9 cellular contexts compared by ENCODE assay signal in genomic region chr6:41092421-41093140, GRCh38. TPM values are rescaled to one million over a fixed set of nuclear protein-coding genes. Genes with fewer than 3 reads are reported as not detected.
DNase-seq lines count a peak whose midpoint lies in the region; ATAC-seq, FAIRE-seq and TF ChIP-seq lines count a peak whose summit lies in the region.
"Had no signal": no experiment of that assay in that cellular context is flagged by ENCODE, and none has a peak within 500 bp of the region (broad histone marks: within the 10 kb centered on the region; RNA-seq: fewer than 3 reads in every experiment).

No MANE protein-coding gene starts in this region.

- peak in 1 of 3 donors; percentile 45 for ATAC-seq in natural killer cell
- ATAC-seq in natural killer cell treated with Interleukin-12 subunit alpha and Interleukin-12 subunit beta and Interleukin-15 and Interleukin-18, amount 100 ng/mL, for 72 hours: no peak
- ATAC-seq in HG03108 (IDR thresholded peaks at IDR 0.05; ENCODE audit: unreplicated experiment): no peak
- ATAC-seq in GM19035 (IDR thresholded peaks at IDR 0.05; ENCODE audit: unreplicated experiment): no peak
- ATAC-seq in GM19455 (IDR thresholded peaks at IDR 0.05; ENCODE audit: unreplicated experiment): no peak

- no peaks in the 10 kb centered on the region for H3K27me3 ChIP-seq in H1 (replicated peaks in 1 of 4; ENCODE audit: control insufficient read depth in 3 of 4, extremely low read depth in 1 of 4, insufficient read depth in 3 of 4, low read length in 3 of 4)

- H3K4me1 Mint-ChIP-seq in natural killer cell: no peaks in the 10 kb centered on the region
- H3K4me1 Mint-ChIP-seq in natural killer cell treated with Interleukin-12 subunit alpha and Interleukin-12 subunit beta and Interleukin-15 and Interleukin-18, amount 100 ng/mL, for 72 hours (ENCODE audit: low read depth in 2 of 2): peaks cover 0 to 10% of the 10 kb centered on the region in 2 donors
- peaks cover 5% of the 10 kb centered on the region for H3K4me1 Mint-ChIP-seq in nephron progenitor cell

- H4K91ac ChIP-seq in H1 (replicated peaks; ENCODE audit: insufficient read length, low read length): no peak overlapping the region

- no peak overlapping the region for H3K4me2 ChIP-seq in H1 (ENCODE audit: insufficient read depth in 1 of 2, low read depth in 2 of 2, low read length in 2 of 2)

- H3K79me2 ChIP-seq in H1 (ENCODE audit: control insufficient read depth in 1 of 2, insufficient read depth in 2 of 2, low read length in 2 of 2): no peaks in the 10 kb centered on the region

- H3K27ac Mint-ChIP-seq in natural killer cell (no peak overlapping the region), nephron progenitor cell (no peak overlapping the region)
- no peak overlapping the region for H3K27ac Mint-ChIP-seq in natural killer cell treated with Interleukin-12 subunit alpha and Interleukin-12 subunit beta and Interleukin-15 and Interleukin-18, amount 100 ng/mL, for 72 hours
- H3K27ac Mint-ChIP-seq: dendritic cell treated with granulocyte-macrophage colony-stimulating factor and Interleukin-4, amounts not matched to agents 40 ng/mL and 50 ng/mL, for 4 days had no signal

- H3K4me1 ChIP-seq in H1 (replicated peaks in 1 of 4; ENCODE audit: control insufficient read depth in 3 of 4, insufficient read depth in 4 of 4, low read length in 3 of 4): no peaks in the 10 kb centered on the region

- H3K9ac ChIP-seq in H1 (replicated peaks in 1 of 4; ENCODE audit: extremely low read depth in 1 of 4, low read depth in 3 of 4, low read length in 3 of 4): no peak overlapping the region

- H2BK120ac ChIP-seq in H1 (replicated peaks; ENCODE audit: low read depth, low read length): no peak overlapping the region

- H3K23ac ChIP-seq in H1 (ENCODE audit: insufficient read length): no peak overlapping the region

- H3K23me2 ChIP-seq in H1 (ENCODE audit: low read depth, low read length): no peaks in the 10 kb centered on the region

- intact Hi-C loops in natural killer cell (cut with micrococcal nuclease): loop anchor here (1.0 kb wide), 1 partner anchor 226 kb away; no protein-coding TSS in a partner anchor

- POLR2A ChIA-PET in H1 (lab: Charles Lee; ENCODE audit: partially characterized antibody): no interaction called here

- H2AK5ac ChIP-seq in H1 (ENCODE audit: low read depth, low read length): no peak overlapping the region

- no peak overlapping the region for H4K8ac ChIP-seq in H1 (ENCODE audit: extremely low read depth, insufficient read depth, low read length)

- H3K4me3 Mint-ChIP-seq in natural killer cell (no peak overlapping the region), nephron progenitor cell (no peak overlapping the region)
- H3K4me3 Mint-ChIP-seq in natural killer cell treated with Interleukin-12 subunit alpha and Interleukin-12 subunit beta and Interleukin-15 and Interleukin-18, amount 100 ng/mL, for 72 hours: no peak overlapping the region
- H3K4me3 Mint-ChIP-seq: dendritic cell treated with granulocyte-macrophage colony-stimulating factor and Interleukin-4, amounts not matched to agents 40 ng/mL and 50 ng/mL, for 4 days had no signal

- no peak for FAIRE-seq in H1 (lab: Jason Lieb, UNC)

- no peaks in the 10 kb centered on the region for H3K79me1 ChIP-seq in H1 (ENCODE audit: low read depth, low read length)

- no peaks in the 10 kb centered on the region for H3K27me3 Mint-ChIP-seq in natural killer cell (ENCODE audit: low read depth in 2 of 2)
- no peaks in the 10 kb centered on the region for H3K27me3 Mint-ChIP-seq in natural killer cell treated with Interleukin-12 subunit alpha and Interleukin-12 subunit beta and Interleukin-15 and Interleukin-18, amount 100 ng/mL, for 72 hours
- no peaks in the 10 kb centered on the region for H3K27me3 Mint-ChIP-seq in nephron progenitor cell (ENCODE audit: low read depth, poor library complexity)
- H3K27me3 Mint-ChIP-seq: dendritic cell treated with granulocyte-macrophage colony-stimulating factor and Interleukin-4, amounts not matched to agents 40 ng/mL and 50 ng/mL, for 4 days had no signal

- H2AFZ ChIP-seq in H1 (ENCODE audit: low read length): no peak overlapping the region

- H3K18ac ChIP-seq in H1 (ENCODE audit: extremely low read depth, low read length): no peak overlapping the region

- no peak overlapping the region for H2BK15ac ChIP-seq in H1 (ENCODE audit: low read length)

- H3K9me3 Mint-ChIP-seq in natural killer cell: no peaks in the 10 kb centered on the region
- no peaks in the 10 kb centered on the region for H3K9me3 Mint-ChIP-seq in natural killer cell treated with Interleukin-12 subunit alpha and Interleukin-12 subunit beta and Interleukin-15 and Interleukin-18, amount 100 ng/mL, for 72 hours
- no peaks in the 10 kb centered on the region for H3K9me3 Mint-ChIP-seq in nephron progenitor cell
- H3K9me3 Mint-ChIP-seq: dendritic cell treated with granulocyte-macrophage colony-stimulating factor and Interleukin-4, amounts not matched to agents 40 ng/mL and 50 ng/mL, for 4 days had no signal

- no peak overlapping the region for H3K27ac ChIP-seq in H1 (ENCODE audit: low read depth, low read length)

- H3K14ac ChIP-seq in H1 (ENCODE audit: insufficient read length): no peak overlapping the region

- DNase-seq in natural killer cell (no peak), NCI-H2196 treated with DMSO at 0.1 percent for 48 hours (lab: John Stamatoyannopoulos, UW; ENCODE audit: unreplicated experiment) (peak; percentile 12), H1 (ENCODE audit: low read depth in 1 of 2, low spot score in 2 of 2) (no peak), nephron progenitor cell (no peak)
- DNase-seq in natural killer cell treated with Interleukin-12 subunit alpha and Interleukin-12 subunit beta and Interleukin-15 and Interleukin-18, amount 100 ng/mL, for 72 hours (ENCODE audit: low spot score): no peak

- H4K5ac ChIP-seq in H1 (ENCODE audit: insufficient read length, low read depth, low read length): no peak overlapping the region

- TF ChIP-seq EP300 in H1 (IDR thresholded peaks at IDR 0.05; ENCODE audit: borderline replicate concordance in 1 of 2, low read depth in 2 of 2, low read length in 2 of 2): no peak

- peaks cover 37 to 91% (median 72%) of the 10 kb centered on the region in 4 experiments for H3K36me3 ChIP-seq in H1 (ENCODE audit: control insufficient read depth in 2 of 4, insufficient read depth in 4 of 4, low read length in 3 of 4)

- no peak overlapping the region for H3K4me3 ChIP-seq in H1 (ENCODE audit: extremely low read depth in 1 of 4, insufficient read depth in 2 of 4, low read depth in 3 of 4, low read length in 4 of 4)

- H2BK12ac ChIP-seq in H1 (ENCODE audit: low read depth, low read length): no peak overlapping the region

- no peak overlapping the region for H2BK20ac ChIP-seq in H1 (ENCODE audit: low read length)

- TF ChIP-seq CTCF in natural killer cell (IDR thresholded peaks at IDR 0.05) (peak; percentile 27), H1 (IDR thresholded peaks at IDR 0.05; ENCODE audit: control extremely low read depth in 1 of 3, insufficient read depth in 1 of 3, low read depth in 1 of 3, low read length in 3 of 3) (peak in 2 of 3 experiments; percentile 5 to 6; a peak in 2 of 4 replicates), nephron progenitor cell (IDR thresholded peaks at IDR 0.05) (no peak)

- 88% methylated on average over 4 of the region's 4 CpGs; no CpG with 5 or more reads in 1 of the 2 experiments for WGBS in H1 (ENCODE audit: extremely low coverage in 1 of 2, insufficient coverage in 1 of 2, insufficient read length in 1 of 2, insufficient replicate concordance in 2 of 2, low coverage in 1 of 2, low lambda C conversion rate in 2 of 2, missing lambda C conversion rate in 1 of 2), 2 experiments

- H3K56ac ChIP-seq in H1 (replicated peaks; ENCODE audit: insufficient read length, low read depth, low read length): no peak overlapping the region

- H3K4ac ChIP-seq in H1 (replicated peaks; ENCODE audit: insufficient read length, low read depth, low read length): no peak overlapping the region

- H3K36me3 Mint-ChIP-seq in natural killer cell: peaks cover 40% of the 10 kb centered on the region
- peaks cover 43% of the 10 kb centered on the region for H3K36me3 Mint-ChIP-seq in natural killer cell treated with Interleukin-12 subunit alpha and Interleukin-12 subunit beta and Interleukin-15 and Interleukin-18, amount 100 ng/mL, for 72 hours
- H3K36me3 Mint-ChIP-seq in nephron progenitor cell (ENCODE audit: low read depth): peaks cover 79% of the 10 kb centered on the region

- H4K20me1 ChIP-seq in H1 (replicated peaks in 1 of 2; ENCODE audit: control insufficient read depth in 1 of 2, insufficient read depth in 2 of 2, low read length in 2 of 2): peaks cover 3 to 9% of the 10 kb centered on the region in 2 experiments

- no peak overlapping the region for H2BK5ac ChIP-seq in H1 (ENCODE audit: low read depth, low read length)

- no peak; a peak in 2 of 4 replicates for TF ChIP-seq RAD21 in H1 (IDR thresholded peaks at IDR 0.05 in 1 of 2, conservative IDR thresholded peaks at IDR 0.05 in 1 of 2; ENCODE audit: low read depth in 2 of 2, low read length in 2 of 2)

- CTCF ChIA-PET in H1 (lab: Charles Lee; ENCODE audit: partially characterized antibody): interaction anchor here (0.7 to 2.1 kb wide), 13 partner anchors 7 to 242 kb away, joined by 3 to 8 read pairs (median 4); no protein-coding TSS in a partner anchor

- no peaks in the 10 kb centered on the region for H3K9me3 ChIP-seq in H1 (ENCODE audit: insufficient read depth in 2 of 2, low read depth in 1 of 2, low read length in 1 of 2)

- TF ChIP-seq POLR2A in H1 (IDR thresholded peaks at IDR 0.05; ENCODE audit: control extremely low read depth in 1 of 2, low read depth in 2 of 2, low read length in 2 of 2): no peak

RNA-seq across cellular contexts. Expression of gene NFYA, which starts 19.8 kb away (rescaled TPM):
- 10 to 100 TPM; 27.5 to 33.1 (median 33.0) TPM for total RNA-seq in natural killer cell
- 10 to 100 TPM; 21.6 to 27.7 TPM for total RNA-seq in natural killer cell treated with Interleukin-12 subunit alpha and Interleukin-12 subunit beta and Interleukin-15 and Interleukin-18, amount 100 ng/mL, for 72 hours
- total RNA-seq in H1 (2021; fragmentation: NEBNext Ultra II Directional; extraction: Animal tissue kit (Norgen Biotek cat#: 25700)): 33.7 and 35.5 TPM in 2 replicates
- 19.7 and 19.8 TPM in 2 replicates for polyA plus RNA-seq in H1 (2011; rRNA removed)
- polyA plus RNA-seq in H1 (2011; cell fraction: cytosol; rRNA removed): 16.0 TPM
- 31.4 TPM for polyA plus RNA-seq in H1 (2011; cell fraction: nucleus; rRNA removed)
- polyA plus RNA-seq in H1 (2012, experiment 1 of 2): 28.7 to 39.9 TPM (median 32.2 TPM) in 4 replicates
- polyA plus RNA-seq in H1 (2012, experiment 2 of 2): 2.5 TPM
- 16.5 TPM for polyA plus RNA-seq in H1 (2013, experiment 1 of 2)
- 17.7 TPM for polyA plus RNA-seq in H1 (2013, experiment 2 of 2)
- polyA minus RNA-seq in H1 (2011; rRNA and poly(A)+ RNA removed): 82.8 and 113 TPM in 2 replicates
- polyA minus RNA-seq in H1 (2011; cell fraction: cytosol; rRNA and poly(A)+ RNA removed): 29.5 TPM
- polyA minus RNA-seq in H1 (2011; cell fraction: nucleus; rRNA and poly(A)+ RNA removed): 37.6 TPM

RNA-seq across cellular contexts. Expression of gene OARD1, which starts 20.4 kb away (rescaled TPM):
- total RNA-seq in natural killer cell: 10 to 100 TPM; 30.8 to 36.7 (median 35.5) TPM
- 10 to 100 TPM; 28.5 to 31.1 TPM for total RNA-seq in natural killer cell treated with Interleukin-12 subunit alpha and Interleukin-12 subunit beta and Interleukin-15 and Interleukin-18, amount 100 ng/mL, for 72 hours
- 35.1 and 35.8 TPM in 2 replicates for total RNA-seq in H1 (2021; fragmentation: NEBNext Ultra II Directional; extraction: Animal tissue kit (Norgen Biotek cat#: 25700))
- 10.0 and 16.8 TPM in 2 replicates for polyA plus RNA-seq in H1 (2011; rRNA removed)
- 23.6 TPM for polyA plus RNA-seq in H1 (2011; cell fraction: cytosol; rRNA removed)
- 17.7 TPM for polyA plus RNA-seq in H1 (2011; cell fraction: nucleus; rRNA removed)
- 39.9 to 57.0 TPM (median 45.3 TPM) in 4 replicates for polyA plus RNA-seq in H1 (2012, experiment 1 of 2)
- 14.5 TPM for polyA plus RNA-seq in H1 (2012, experiment 2 of 2)
- 39.3 TPM for polyA plus RNA-seq in H1 (2013, experiment 1 of 2)
- polyA plus RNA-seq in H1 (2013, experiment 2 of 2): 38.0 TPM
- polyA minus RNA-seq in H1 (2011; rRNA and poly(A)+ RNA removed): 12.1 and 14.3 TPM in 2 replicates
- 6.8 TPM for polyA minus RNA-seq in H1 (2011; cell fraction: cytosol; rRNA and poly(A)+ RNA removed)
- 31.0 TPM for polyA minus RNA-seq in H1 (2011; cell fraction: nucleus; rRNA and poly(A)+ RNA removed)

RNA-seq across cellular contexts. Expression of gene APOBEC2, which starts 39.6 kb away (rescaled TPM):
- total RNA-seq in natural killer cell: not detected
- not detected for total RNA-seq in natural killer cell treated with Interleukin-12 subunit alpha and Interleukin-12 subunit beta and Interleukin-15 and Interleukin-18, amount 100 ng/mL, for 72 hours
- total RNA-seq in H1 (2021; fragmentation: NEBNext Ultra II Directional; extraction: Animal tissue kit (Norgen Biotek cat#: 25700)): not detected in 2 replicates
- not detected in 2 replicates for polyA plus RNA-seq in H1 (2011; rRNA removed)
- not detected for polyA plus RNA-seq in H1 (2011; cell fraction: cytosol; rRNA removed)
- polyA plus RNA-seq in H1 (2011; cell fraction: nucleus; rRNA removed): not detected
- polyA plus RNA-seq in H1 (2012, experiment 1 of 2): 0.21 to 0.53 TPM (median 0.42 TPM) in 3 of 4 replicates, not detected in the other
- polyA plus RNA-seq in H1 (2012, experiment 2 of 2): not detected
- polyA plus RNA-seq in H1 (2013, experiment 1 of 2): not detected
- not detected for polyA plus RNA-seq in H1 (2013, experiment 2 of 2)
- polyA minus RNA-seq in H1 (2011; rRNA and poly(A)+ RNA removed): not detected in 2 replicates
- polyA minus RNA-seq in H1 (2011; cell fraction: cytosol; rRNA and poly(A)+ RNA removed): not detected
- polyA minus RNA-seq in H1 (2011; cell fraction: nucleus; rRNA and poly(A)+ RNA removed): not detected

RNA-seq across cellular contexts. Expression of gene TSPO2, which starts 50.3 kb away (rescaled TPM):
- total RNA-seq in natural killer cell: not detected
- not detected for total RNA-seq in natural killer cell treated with Interleukin-12 subunit alpha and Interleukin-12 subunit beta and Interleukin-15 and Interleukin-18, amount 100 ng/mL, for 72 hours
- not detected in 2 replicates for total RNA-seq in H1 (2021; fragmentation: NEBNext Ultra II Directional; extraction: Animal tissue kit (Norgen Biotek cat#: 25700))
- polyA plus RNA-seq in H1 (2011; rRNA removed): not detected in 2 replicates
- polyA plus RNA-seq in H1 (2011; cell fraction: cytosol; rRNA removed): not detected
- polyA plus RNA-seq in H1 (2011; cell fraction: nucleus; rRNA removed): not detected
- polyA plus RNA-seq in H1 (2012, experiment 1 of 2): 0.31 TPM in 1 of 4 replicates, not detected in the others
- polyA plus RNA-seq in H1 (2012, experiment 2 of 2): not detected
- polyA plus RNA-seq in H1 (2013, experiment 1 of 2): not detected
- not detected for polyA plus RNA-seq in H1 (2013, experiment 2 of 2)
- polyA minus RNA-seq in H1 (2011; rRNA and poly(A)+ RNA removed): not detected in 2 replicates
- polyA minus RNA-seq in H1 (2011; cell fraction: cytosol; rRNA and poly(A)+ RNA removed): not detected
- polyA minus RNA-seq in H1 (2011; cell fraction: nucleus; rRNA and poly(A)+ RNA removed): not detected

RNA-seq across cellular contexts. Expression of gene UNC5CL, which starts 53.6 kb away (rescaled TPM):
- total RNA-seq in natural killer cell: 1 to 10 TPM; 2.1 to 5.3 (median 4.4) TPM
- 1 to 10 TPM; 2.4 to 5.0 TPM for total RNA-seq in natural killer cell treated with Interleukin-12 subunit alpha and Interleukin-12 subunit beta and Interleukin-15 and Interleukin-18, amount 100 ng/mL, for 72 hours
- 1.3 and 1.4 TPM in 2 replicates for total RNA-seq in H1 (2021; fragmentation: NEBNext Ultra II Directional; extraction: Animal tissue kit (Norgen Biotek cat#: 25700))
- polyA plus RNA-seq in H1 (2011; rRNA removed): 1.7 and 2.3 TPM in 2 replicates
- 2.7 TPM for polyA plus RNA-seq in H1 (2011; cell fraction: cytosol; rRNA removed)
- 9.9 TPM for polyA plus RNA-seq in H1 (2011; cell fraction: nucleus; rRNA removed)
- 1.8 to 2.6 TPM (median 2.4 TPM) in 4 replicates for polyA plus RNA-seq in H1 (2012, experiment 1 of 2)
- polyA plus RNA-seq in H1 (2012, experiment 2 of 2): 0.72 TPM
- 1.0 TPM for polyA plus RNA-seq in H1 (2013, experiment 1 of 2)
- polyA plus RNA-seq in H1 (2013, experiment 2 of 2): 0.72 TPM
- polyA minus RNA-seq in H1 (2011; rRNA and poly(A)+ RNA removed): 0.34 and 1.1 TPM in 2 replicates
- polyA minus RNA-seq in H1 (2011; cell fraction: cytosol; rRNA and poly(A)+ RNA removed): 0.95 TPM
- 3.7 TPM for polyA minus RNA-seq in H1 (2011; cell fraction: nucleus; rRNA and poly(A)+ RNA removed)
